In the genomic region with DNA sequence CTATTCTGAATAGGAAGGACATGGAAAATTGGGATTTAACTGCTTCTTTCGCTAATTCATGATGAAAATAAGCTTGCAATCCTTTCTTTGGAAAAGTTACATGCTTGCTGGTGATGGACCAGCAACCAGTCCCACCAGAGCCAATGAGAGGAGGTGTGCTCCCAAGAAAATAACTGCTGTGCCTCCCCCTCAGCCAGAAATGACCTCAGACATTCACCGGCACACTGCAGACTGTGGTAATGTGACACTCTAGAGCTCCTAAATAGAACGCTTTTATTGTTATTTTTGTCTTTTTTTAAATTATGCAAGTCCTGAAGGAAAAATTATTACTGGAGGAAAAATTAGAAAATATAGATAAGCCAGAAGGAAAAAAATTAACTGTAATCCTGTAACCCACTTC, we compare ENCODE assay signal across 10 cellular contexts. TPM values are rescaled to one million over a fixed set of nuclear protein-coding genes. Genes with fewer than 3 reads are reported as not detected.
DNase-seq lines count a peak whose midpoint lies in the region; ATAC-seq and FAIRE-seq lines count a peak whose summit lies in the region.
"Had no signal": no experiment of that assay in that cellular context is flagged by ENCODE, and none has a peak within 500 bp of the region (broad histone marks: within the 10 kb centered on the region; RNA-seq: fewer than 3 reads in every experiment).

No MANE protein-coding gene starts in this region.

- H3K27me3 ChIP-seq in BLaER1 treated with 17β-estradiol and CSF1 and Interleukin-3, amounts not matched to agents 10 nM and 100 nM, result peaks cover 0 to 8% (median 0%) of the 10 kb centered on the region in 11 experiments; a peak in 3 of 22 replicates
- H3K27me3 ChIP-seq in MG63, result no peaks in the 10 kb centered on the region
- no peaks in the 10 kb centered on the region for H3K27me3 ChIP-seq in naive thymus-derived CD4-positive, alpha-beta T cell (ENCODE audit: control insufficient read depth in 2 of 2, insufficient read depth in 2 of 2, low read length in 2 of 2)

- no peak overlapping the region for H3K27ac ChIP-seq in BLaER1 treated with 17β-estradiol and CSF1 and Interleukin-3, amounts not matched to agents 10 nM and 100 nM
- H3K27ac ChIP-seq in naive thymus-derived CD4-positive, alpha-beta T cell (ENCODE audit: low read depth, low read length), result peak overlapping the region; percentile 31

- peaks cover 0 to 8% (median 0%) of the 10 kb centered on the region in 5 donors for H3K27me3 Mint-ChIP-seq in naive thymus-derived CD4-positive, alpha-beta T cell

- H3K9me3 ChIP-seq in BLaER1 treated with 17β-estradiol and CSF1 and Interleukin-3, amounts not matched to agents 10 nM and 100 nM (replicated peaks in 1 of 11), result no peaks in the 10 kb centered on the region
- no peaks in the 10 kb centered on the region for H3K9me3 ChIP-seq in MG63
- no peaks in the 10 kb centered on the region for H3K9me3 ChIP-seq in naive thymus-derived CD4-positive, alpha-beta T cell (ENCODE audit: control insufficient read depth in 2 of 3, low read length in 3 of 3)

- no peak for ATAC-seq in naive thymus-derived CD4-positive, alpha-beta T cell
- no peak for ATAC-seq in HG03039 (IDR thresholded peaks at IDR 0.05; ENCODE audit: unreplicated experiment)
- no peak for ATAC-seq in HG03108 (IDR thresholded peaks at IDR 0.05; ENCODE audit: unreplicated experiment)

- H3K36me3 Mint-ChIP-seq in naive thymus-derived CD4-positive, alpha-beta T cell, result peaks cover 0 to 8% (median 0%) of the 10 kb centered on the region in 5 donors

- peaks cover 0 to 48% (median 20%) of the 10 kb centered on the region in 11 experiments; a peak in 16 of 22 replicates for H3K36me3 ChIP-seq in BLaER1 treated with 17β-estradiol and CSF1 and Interleukin-3, amounts not matched to agents 10 nM and 100 nM
- H3K36me3 ChIP-seq in MG63, result no peaks in the 10 kb centered on the region; the same call in none of the 2 replicates
- peaks cover 0 to 3% (median 0%) of the 10 kb centered on the region in 3 experiments for H3K36me3 ChIP-seq in naive thymus-derived CD4-positive, alpha-beta T cell (ENCODE audit: control insufficient read depth in 2 of 3, insufficient read depth in 3 of 3, low read length in 3 of 3)

- 0 out of 22 replicates have a peak overlapping the region, but pooled peaks of 1 of the 11 experiments have one; percentile 5 for H3K9ac ChIP-seq in BLaER1 treated with 17β-estradiol and CSF1 and Interleukin-3, amounts not matched to agents 10 nM and 100 nM

- no peak overlapping the region for H3K4me3 ChIP-seq in BLaER1 treated with 17β-estradiol and CSF1 and Interleukin-3, amounts not matched to agents 10 nM and 100 nM
- H3K4me3 ChIP-seq in MG63, result peak overlapping the region; percentile 70
- peak overlapping the region; percentile 20 for H3K4me3 ChIP-seq in naive thymus-derived CD4-positive, alpha-beta T cell (ENCODE audit: low read length)

- FAIRE-seq in RCC 7860 (lab: Jason Lieb, UNC), result no peak
- FAIRE-seq: frontal cortex had no signal

- H4K20me1 ChIP-seq in BLaER1 treated with 17β-estradiol and CSF1 and Interleukin-3, amounts not matched to agents 10 nM and 100 nM, result peaks cover 14 to 74% (median 65%) of the 10 kb centered on the region in 11 experiments; a peak in 20 of 22 replicates

- peaks cover 21 to 69% (median 59%) of the 10 kb centered on the region in 7 donors for H3K4me1 Mint-ChIP-seq in naive thymus-derived CD4-positive, alpha-beta T cell

- DNase-seq in MG63 (no peak), cerebellum (ENCODE audit: low spot score) (peak; percentile 66), NOMO-1 treated with DMSO at 0.1 percent for 48 hours (lab: John Stamatoyannopoulos, UW; ENCODE audit: unreplicated experiment) (no peak), RCC 7860 (ENCODE audit: low spot score) (no peak)
- no peak for DNase-seq in naive thymus-derived CD4-positive, alpha-beta T cell
- DNase-seq: H7 had no signal

- POLR2A ChIA-PET in naive thymus-derived CD4-positive, alpha-beta T cell (lab: Charles Lee), result interaction anchor here (0.5 to 6.8 kb wide), 3 partner anchors 8 to 55 kb away, joined by 3 to 55 read pairs (median 3); partner anchors contain the start of gene ENTPD6

- H3K4me1 ChIP-seq in BLaER1 treated with 17β-estradiol and CSF1 and Interleukin-3, amounts not matched to agents 10 nM and 100 nM, result peaks cover 52 to 85% (median 77%) of the 10 kb centered on the region in 10 experiments
- peaks cover 5 to 7% of the 10 kb centered on the region in 2 donors for H3K4me1 ChIP-seq in naive thymus-derived CD4-positive, alpha-beta T cell (ENCODE audit: control insufficient read depth in 2 of 2, insufficient read depth in 2 of 2, low read length in 2 of 2)

- H3K9me3 Mint-ChIP-seq in naive thymus-derived CD4-positive, alpha-beta T cell, result peaks cover 0 to 3% (median 0%) of the 10 kb centered on the region in 11 donors

- CTCF ChIA-PET in naive thymus-derived CD4-positive, alpha-beta T cell (lab: Charles Lee), result interaction anchor here (0.8 to 1.0 kb wide), 3 partner anchors 8 to 148 kb away, joined by 3 to 4 read pairs (median 3); no protein-coding TSS in a partner anchor

- intact Hi-C loops in naive thymus-derived CD4-positive, alpha-beta T cell (cut with micrococcal nuclease), result no loop called here

- H3K4me3 Mint-ChIP-seq in naive thymus-derived CD4-positive, alpha-beta T cell, result peak overlapping the region in 9 of 10 donors; percentile 83 to 99 (median 94)

- H3K4me2 ChIP-seq in BLaER1 treated with 17β-estradiol and CSF1 and Interleukin-3, amounts not matched to agents 10 nM and 100 nM, result peak overlapping the region; percentile 64 to 99 (median 90); a peak in 21 of 22 replicates

- peak overlapping the region in 7 of 9 donors; percentile 4 to 88 (median 47) for H3K27ac Mint-ChIP-seq in naive thymus-derived CD4-positive, alpha-beta T cell

RNA-seq across cellular contexts. Expression of gene PYGB, which starts 2.6 kb away (rescaled TPM):
- 49.2 and 67.8 TPM in 2 replicates for total RNA-seq in MG63 (2014; rRNA removed; shearing (Covaris generic); ENCODE audit: low replicate concordance)
- 61.5 TPM for total RNA-seq in cerebellum
- total RNA-seq in naive thymus-derived CD4-positive, alpha-beta T cell, result 10 to 100 TPM; 29.8 to 45.2 (median 43.6) TPM
- 10 to 100 TPM; 55.9 to 81.6 TPM for polyA plus RNA-seq in naive thymus-derived CD4-positive, alpha-beta T cell

RNA-seq across cellular contexts. Expression of gene ENTPD6, which starts 55.0 kb away (rescaled TPM):
- total RNA-seq in MG63 (2014; rRNA removed; shearing (Covaris generic); ENCODE audit: low replicate concordance), result 41.4 and 59.6 TPM in 2 replicates
- total RNA-seq in cerebellum, result 38.0 TPM
- total RNA-seq in naive thymus-derived CD4-positive, alpha-beta T cell, result 100 to 1,000 TPM in 2 of 5 experiments, 10 to 100 TPM in 3; 41.1 to 108 (median 74.4) TPM
- polyA plus RNA-seq in naive thymus-derived CD4-positive, alpha-beta T cell, result 10 to 100 TPM; 43.7 to 56.9 TPM

Comparison
In these comparisons a context has a peak if more than half of its experiments do, and no peak if none do; other contexts are left out.
1. H3K4me3 ChIP-seq: peak in MG63 (single experiment) and naive thymus-derived CD4-positive, alpha-beta T cell (single experiment); none in BLaER1 treated with 17β-estradiol and CSF1 and Interleukin-3, amounts not matched to agents 10 nM and 100 nM (0 of 10).